1 cellular context compared by ENCODE assay signal in genomic region chr11:119106564-119107537, GRCh38.
TF ChIP-seq lines count a peak whose summit lies in the region.

TSS of gene C2CD2L (plus strand) at chr11:119107344. CDS start at chr11:119107742, 398 bp downstream.

TF ChIP-seq in HepG2, 621 proteins besides CTCF, POLR2A, EP300 and RAD21 (continued from another document and continues in another):
- no peak for TF ChIP-seq ZNF414 (CRISPR knock-in tag; IDR thresholded peaks at IDR 0.05)
- TF ChIP-seq ZNF383 (CRISPR knock-in tag; IDR thresholded peaks at IDR 0.05; ENCODE audit: borderline replicate concordance): no peak
- TF ChIP-seq ZBED4 (CRISPR knock-in tag; IDR thresholded peaks at IDR 0.05; ENCODE audit: borderline replicate concordance): peak; percentile 88; the same call in 1 of the 2 replicates
- no peak for TF ChIP-seq GMEB1 (CRISPR knock-in tag; IDR thresholded peaks at IDR 0.05; ENCODE audit: borderline replicate concordance)
- TF ChIP-seq ZXDC (CRISPR knock-in tag; IDR thresholded peaks at IDR 0.05): 0 out of 2 replicates have a peak, but pooled peaks have one; percentile 43
- peak; percentile 30; the same call in 1 of the 2 replicates for TF ChIP-seq NR0B2 (CRISPR knock-in tag; IDR thresholded peaks at IDR 0.05)
- TF ChIP-seq ZNF281 (CRISPR knock-in tag; IDR thresholded peaks at IDR 0.05; ENCODE audit: borderline replicate concordance): peak; percentile 76; the same call in 1 of the 2 replicates
- TF ChIP-seq TFE3 (CRISPR knock-in tag; IDR thresholded peaks at IDR 0.05): no peak
- no peak for TF ChIP-seq MZF1 (CRISPR knock-in tag; IDR thresholded peaks at IDR 0.05; ENCODE audit: borderline replicate concordance)
- TF ChIP-seq ARNT2 (CRISPR knock-in tag; IDR thresholded peaks at IDR 0.05; ENCODE audit: low read depth): no peak
- TF ChIP-seq PHF20 (CRISPR knock-in tag; IDR thresholded peaks at IDR 0.05): peak; percentile 44; the same call in 1 of the 2 replicates
- TF ChIP-seq JUN (CRISPR knock-in tag; IDR thresholded peaks at IDR 0.05): no peak
- TF ChIP-seq RFXAP (CRISPR knock-in tag; IDR thresholded peaks at IDR 0.05; ENCODE audit: borderline replicate concordance): no peak; the same call in 1 of the 2 replicates
- TF ChIP-seq NPAS2 (CRISPR knock-in tag; IDR thresholded peaks at IDR 0.05; ENCODE audit: borderline replicate concordance): no peak
- no peak for TF ChIP-seq SIX1 (CRISPR knock-in tag; IDR thresholded peaks at IDR 0.05; ENCODE audit: borderline replicate concordance)
- TF ChIP-seq SNAPC4 (CRISPR knock-in tag; IDR thresholded peaks at IDR 0.05): no peak
- TF ChIP-seq ZSCAN25 (CRISPR knock-in tag; IDR thresholded peaks at IDR 0.05): no peak
- TF ChIP-seq JUNB (CRISPR knock-in tag; IDR thresholded peaks at IDR 0.05; ENCODE audit: borderline replicate concordance): no peak
- no peak for TF ChIP-seq ZNF652 (CRISPR knock-in tag; IDR thresholded peaks at IDR 0.05; ENCODE audit: borderline replicate concordance, low read depth)
- TF ChIP-seq KDM5B (CRISPR knock-in tag; IDR thresholded peaks at IDR 0.05; ENCODE audit: borderline replicate concordance): no peak
- no peak for TF ChIP-seq POGZ (CRISPR knock-in tag; IDR thresholded peaks at IDR 0.05)
- no peak for TF ChIP-seq CBX1 (IDR thresholded peaks at IDR 0.05; ENCODE audit: low read depth)
- no peak for TF ChIP-seq FIP1L1 (IDR thresholded peaks at IDR 0.05; ENCODE audit: borderline replicate concordance, insufficient read depth, low read depth, low read length)
- no peak for TF ChIP-seq ZFP36L1 (CRISPR knock-in tag; IDR thresholded peaks at IDR 0.05)
- peak; percentile 69; the same call in 1 of the 2 replicates for TF ChIP-seq DNMT1 (CRISPR knock-in tag; IDR thresholded peaks at IDR 0.05)
- TF ChIP-seq ZBTB37 (CRISPR knock-in tag; IDR thresholded peaks at IDR 0.05): no peak
- TF ChIP-seq PAX8 (CRISPR knock-in tag; IDR thresholded peaks at IDR 0.05; ENCODE audit: borderline replicate concordance): no peak
- TF ChIP-seq ETS1 (CRISPR knock-in tag; IDR thresholded peaks at IDR 0.05): no peak
- peak; percentile 57; the same call in 1 of the 2 replicates for TF ChIP-seq AHR (CRISPR knock-in tag; IDR thresholded peaks at IDR 0.05)
- no peak for TF ChIP-seq ZNF160 (CRISPR knock-in tag; IDR thresholded peaks at IDR 0.05)
- no peak for TF ChIP-seq BRF2 (CRISPR knock-in tag; IDR thresholded peaks at IDR 0.05)
